Comparison of ENCODE assay signal across 8 cellular contexts in genomic region chr1:1307261-1307907, GRCh38. TPM values are rescaled to one million over a fixed set of nuclear protein-coding genes. Genes with fewer than 3 reads are reported as not detected.
A peak's percentile ranks its signal among the peaks of the same experiment; 100 is the strongest.
DNase-seq lines count a peak whose midpoint lies in the region; ATAC-seq and TF ChIP-seq lines count a peak whose summit lies in the region.

No MANE protein-coding gene starts in this region.

- peak overlapping the region; percentile 97 for H3K27ac ChIP-seq in psoas muscle

- intact Hi-C loops in activated B cell treated with CpG ODN at 0.5 μM for 24 hours (cut with micrococcal nuclease) (loop anchor here (5.0 to 10.0 kb wide), 4 partner anchors 35 to 587 kb away; partner anchors contain the start of genes GNB1 and UBE2J2), psoas muscle (cut with DNase I) (loop anchor here in 1 of 2 donors (5.0 kb wide), 1 partner anchor 40 kb away; the partner anchor contains the start of gene DVL1)

- peaks cover 38% of the 10 kb centered on the region for H3K4me1 Mint-ChIP-seq in activated B cell treated with CpG ODN at 0.5 μM for 24 hours
- no peaks in the 10 kb centered on the region for H3K4me1 Mint-ChIP-seq in glutamatergic neuron (ENCODE audit: low read depth, unreplicated experiment)

- CTCF ChIA-PET in activated B cell treated with CpG ODN at 0.5 μM for 24 hours (lab: Charles Lee), result no interaction called here

- POLR2A ChIA-PET in activated B cell treated with CpG ODN at 0.5 μM for 24 hours (lab: Charles Lee), result interaction anchor here (0.9 kb wide), 1 partner anchor 68 kb away, joined by 3 read pairs; the partner anchor contains the start of gene AURKAIP1

- WGBS in psoas muscle, 3 donors, result 1% methylated on average over 56 to 79 of the region's 79 CpGs

- H3K36me3 Mint-ChIP-seq in activated B cell treated with CpG ODN at 0.5 μM for 24 hours (ENCODE audit: low read depth) (peaks cover 7% of the 10 kb centered on the region), glutamatergic neuron (ENCODE audit: unreplicated experiment) (no peaks in the 10 kb centered on the region)

- H3K4me1 ChIP-seq in psoas muscle, result peaks cover 45% of the 10 kb centered on the region

- H3K9me3 ChIP-seq in psoas muscle, result no peaks in the 10 kb centered on the region

- TF ChIP-seq CTCF in activated B cell treated with CpG ODN at 0.5 μM for 24 hours (IDR thresholded peaks at IDR 0.05) (no peak), glutamatergic neuron (IDR thresholded peaks at IDR 0.05; ENCODE audit: partially characterized antibody, unreplicated experiment) (no peak), psoas muscle (IDR thresholded peaks at IDR 0.05) (no peak)

- ATAC-seq in HG02852 (IDR thresholded peaks at IDR 0.05; ENCODE audit: unreplicated experiment), result peak; percentile 2
- no peak for ATAC-seq in activated B cell treated with CpG ODN at 0.5 μM for 24 hours (ENCODE audit: low read depth)
- no peak for ATAC-seq in psoas muscle

- no peaks in the 10 kb centered on the region for H3K27me3 ChIP-seq in psoas muscle (ENCODE audit: insufficient read depth in 3 of 3, low read length in 2 of 3)

- H3K4me3 ChIP-seq in psoas muscle, result peak overlapping the region; percentile 93

- peaks cover 0 to 26% of the 10 kb centered on the region in 2 donors for H3K36me3 ChIP-seq in psoas muscle (ENCODE audit: insufficient read depth in 1 of 2, low read depth in 1 of 2)

- no peaks in the 10 kb centered on the region for H3K27me3 Mint-ChIP-seq in activated B cell treated with CpG ODN at 0.5 μM for 24 hours
- peaks cover 26% of the 10 kb centered on the region for H3K27me3 Mint-ChIP-seq in glutamatergic neuron (ENCODE audit: unreplicated experiment)

- H3K27ac Mint-ChIP-seq in activated B cell treated with CpG ODN at 0.5 μM for 24 hours (peak overlapping the region; percentile 86), glutamatergic neuron (ENCODE audit: unreplicated experiment) (peak overlapping the region; percentile 99)

- H3K4me3 Mint-ChIP-seq in activated B cell treated with CpG ODN at 0.5 μM for 24 hours (peak overlapping the region; percentile 79), glutamatergic neuron (ENCODE audit: unreplicated experiment) (peak overlapping the region; percentile 97)

- DNase-seq in NCI-H1417 (lab: John Stamatoyannopoulos, UW), result peak in 2 of 3 experiments; percentile 61 to 62
- DNase-seq in NCI-H1417 treated with DMSO at 0.1 percent for 48 hours (lab: John Stamatoyannopoulos, UW), result no peak
- no peak for DNase-seq in activated B cell treated with CpG ODN at 0.5 μM for 24 hours
- peak; percentile 63 for DNase-seq in glutamatergic neuron
- peak; percentile 65 to 77 for DNase-seq in psoas muscle
- DNase-seq in germinal center (ENCODE audit: low spot score), result no peak
- DNase-seq in cerebellum (ENCODE audit: low spot score), result no peak

- H3K9me3 Mint-ChIP-seq in activated B cell treated with CpG ODN at 0.5 μM for 24 hours (no peaks in the 10 kb centered on the region), glutamatergic neuron (ENCODE audit: unreplicated experiment) (peaks cover 13% of the 10 kb centered on the region)

RNA-seq across cellular contexts. Expression of gene ACAP3, which starts 0.3 kb away (rescaled TPM):
- total RNA-seq in activated B cell treated with CpG ODN at 0.5 μM for 24 hours (16.2 and 26.1 TPM in 2 replicates), glutamatergic neuron (ENCODE audit: unreplicated experiment) (1,099 TPM), psoas muscle (10 to 100 TPM; 20.8 to 32.0 (median 26.3) TPM), cerebellum (83.3 TPM)
- polyA plus RNA-seq in psoas muscle, result 10 to 100 TPM; 14.7 to 23.7 (median 15.5) TPM

RNA-seq across cellular contexts. Expression of gene PUSL1, which starts 1.0 kb away (rescaled TPM):
- total RNA-seq in activated B cell treated with CpG ODN at 0.5 μM for 24 hours (11.9 and 12.6 TPM in 2 replicates), glutamatergic neuron (ENCODE audit: unreplicated experiment) (45.5 TPM), psoas muscle (1 to 10 TPM; 3.7 to 7.3 (median 5.8) TPM), cerebellum (10.5 TPM)
- polyA plus RNA-seq in psoas muscle, result 1 to 10 TPM; 7.9 to 9.1 (median 9.0) TPM

RNA-seq across cellular contexts. Expression of gene INTS11, which starts 17.1 kb away (rescaled TPM):
- total RNA-seq in activated B cell treated with CpG ODN at 0.5 μM for 24 hours, result 131 and 151 TPM in 2 replicates
- 147 TPM for total RNA-seq in glutamatergic neuron (ENCODE audit: unreplicated experiment)
- 10 to 100 TPM; 55.6 to 80.8 (median 64.0) TPM for total RNA-seq in psoas muscle
- 10 to 100 TPM; 71.2 to 72.7 (median 71.8) TPM for polyA plus RNA-seq in psoas muscle
- total RNA-seq in cerebellum, result 47.8 TPM

RNA-seq across cellular contexts. Expression of gene CPTP, which starts 17.2 kb away (rescaled TPM):
- total RNA-seq in activated B cell treated with CpG ODN at 0.5 μM for 24 hours (13.8 and 15.3 TPM in 2 replicates), glutamatergic neuron (ENCODE audit: unreplicated experiment) (18.7 TPM), psoas muscle (10 to 100 TPM; 18.2 to 39.5 (median 23.8) TPM), cerebellum (10.6 TPM)
- 10 to 100 TPM; 31.3 to 38.1 (median 33.4) TPM for polyA plus RNA-seq in psoas muscle

RNA-seq across cellular contexts. Expression of gene TAS1R3, which starts 23.7 kb away (rescaled TPM):
- 2.5 and 2.7 TPM in 2 replicates for total RNA-seq in activated B cell treated with CpG ODN at 0.5 μM for 24 hours
- 1.3 TPM for total RNA-seq in glutamatergic neuron (ENCODE audit: unreplicated experiment)
- under 1 TPM in 3 of 4 donors, not detected in 1; 0.06 to 0.10 (median 0.06) TPM for total RNA-seq in psoas muscle
- under 1 TPM; 0.08 to 0.25 (median 0.18) TPM for polyA plus RNA-seq in psoas muscle
- 0.73 TPM for total RNA-seq in cerebellum

Comparison
In these comparisons a context has a peak if more than half of its experiments do, and no peak if none do; other contexts are left out.
1. DNase-seq: peak in NCI-H1417 (2 of 3), glutamatergic neuron (single experiment) and psoas muscle (2 of 2); none in NCI-H1417 treated with DMSO at 0.1 percent for 48 hours (single experiment), activated B cell treated with CpG ODN at 0.5 μM for 24 hours (single experiment), germinal center (single experiment) and cerebellum (single experiment).
2. RNA of gene ACAP3, which starts 0.3 kb away (total RNA-seq): 1,099 TPM in glutamatergic neuron (single experiment); 83.3 TPM in cerebellum (single experiment), 20.8 to 32.0 TPM in psoas muscle and 16.2 to 26.1 TPM in activated B cell treated with CpG ODN at 0.5 μM for 24 hours; every median in the first group is over 10 times any median in the second.